In the genomic region with DNA sequence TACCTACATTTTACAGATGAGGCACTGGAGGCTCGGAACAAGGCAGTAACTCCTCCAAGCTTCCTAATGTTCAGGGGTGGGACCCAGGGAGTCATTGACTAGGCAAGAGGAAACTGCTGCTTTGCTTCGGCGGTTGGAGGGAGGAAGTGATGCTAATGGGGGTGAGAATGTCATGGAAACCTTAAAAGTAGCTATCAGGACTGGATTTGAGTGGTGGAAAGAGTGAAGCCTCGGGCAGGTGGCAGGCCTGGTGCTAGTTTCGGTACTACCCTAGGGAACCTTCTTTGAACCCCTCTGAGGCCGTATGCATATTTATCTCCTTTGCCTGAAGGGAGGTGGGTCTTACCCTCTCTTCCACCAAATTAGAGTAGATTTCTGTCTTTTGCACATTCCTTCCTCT, we compare ENCODE assay signal across 1 cellular context.
TF ChIP-seq lines count a peak whose summit lies in the region.

No MANE protein-coding gene starts in this region.

TF ChIP-seq in SK-N-SH, 30 proteins besides CTCF, POLR2A, EP300 and RAD21:
- TF ChIP-seq FOXJ3 (CRISPR knock-in tag; IDR thresholded peaks at IDR 0.05) = no peak
- no peak for TF ChIP-seq TEAD4 (IDR thresholded peaks at IDR 0.05; ENCODE audit: borderline replicate concordance, insufficient read depth)
- no peak for TF ChIP-seq MEF2A (IDR thresholded peaks at IDR 0.05; ENCODE audit: borderline replicate concordance, low read depth)
- no peak for TF ChIP-seq TAF1 (IDR thresholded peaks at IDR 0.05; ENCODE audit: borderline replicate concordance, low read depth, low read length)
- TF ChIP-seq, protein P1, sequence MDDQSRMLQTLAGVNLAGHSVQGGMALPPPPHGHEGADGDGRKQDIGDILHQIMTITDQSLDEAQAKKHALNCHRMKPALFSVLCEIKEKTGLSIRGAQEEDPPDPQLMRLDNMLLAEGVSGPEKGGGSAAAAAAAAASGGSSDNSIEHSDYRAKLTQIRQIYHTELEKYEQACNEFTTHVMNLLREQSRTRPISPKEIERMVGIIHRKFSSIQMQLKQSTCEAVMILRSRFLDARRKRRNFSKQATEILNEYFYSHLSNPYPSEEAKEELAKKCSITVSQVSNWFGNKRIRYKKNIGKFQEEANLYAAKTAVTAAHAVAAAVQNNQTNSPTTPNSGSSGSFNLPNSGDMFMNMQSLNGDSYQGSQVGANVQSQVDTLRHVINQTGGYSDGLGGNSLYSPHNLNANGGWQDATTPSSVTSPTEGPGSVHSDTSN (IDR thresholded peaks at IDR 0.05) = no peak
- TF ChIP-seq JUND (IDR thresholded peaks at IDR 0.05) = no peak
- TF ChIP-seq CHD2 (IDR thresholded peaks at IDR 0.05; ENCODE audit: low read length, partially characterized antibody) = no peak
- TF ChIP-seq RXRA (IDR thresholded peaks at IDR 0.05; ENCODE audit: borderline replicate concordance, low read depth) = no peak
- TF ChIP-seq FOSL2 (IDR thresholded peaks at IDR 0.05; ENCODE audit: borderline replicate concordance, low read depth) = no peak
- no peak for TF ChIP-seq MXI1 (IDR thresholded peaks at IDR 0.05; ENCODE audit: low read depth, low read length)
- TF ChIP-seq ELF1 (IDR thresholded peaks at IDR 0.05) = no peak
- TF ChIP-seq FOXM1 (IDR thresholded peaks at IDR 0.05; ENCODE audit: low read depth) = no peak
- TF ChIP-seq, protein P2, sequence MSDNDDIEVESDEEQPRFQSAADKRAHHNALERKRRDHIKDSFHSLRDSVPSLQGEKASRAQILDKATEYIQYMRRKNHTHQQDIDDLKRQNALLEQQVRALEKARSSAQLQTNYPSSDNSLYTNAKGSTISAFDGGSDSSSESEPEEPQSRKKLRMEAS (IDR thresholded peaks at IDR 0.05; ENCODE audit: low read depth) = no peak
